In genomic region chr11:112470355-112470754, GRCh38 we compare ENCODE assay signal across 28 cellular contexts.
DNase-seq lines count a peak whose midpoint lies in the region; ATAC-seq and TF ChIP-seq lines count a peak whose summit lies in the region.
"Had no signal": no experiment of that assay in that cellular context is flagged by ENCODE, and none has a peak within 500 bp of the region (broad histone marks: within the 10 kb centered on the region; RNA-seq: fewer than 3 reads in every experiment).

No MANE protein-coding gene starts in this region.

- no peaks in the 10 kb centered on the region for H3K9me3 ChIP-seq in left lung
- H3K9me3 ChIP-seq: pancreas, right atrium auricular region, spleen, testis had no signal

- peaks cover 7% of the 10 kb centered on the region for H3K4me1 Mint-ChIP-seq in stimulated activated naive CD8-positive, alpha-beta T cell treated with anti-CD3 and anti-CD28 coated beads, Interleukin-15, amount 100 ng/mL, for 72 hours
- no peaks in the 10 kb centered on the region for H3K4me1 Mint-ChIP-seq in effector memory CD8-positive, alpha-beta T cell (ENCODE audit: low read depth in 2 of 2)
- H3K4me1 Mint-ChIP-seq: CD4-positive, CD25-positive, alpha-beta regulatory T cell; stimulated activated naive B cell treated with anti-CD40 and anti-IgM and Interleukin-4, amounts not matched to agents 10 μg/mL and 1 μg/mL and 100 μg/mL, for 72 hours had no signal

- no peak overlapping the region for H3K4me3 Mint-ChIP-seq in stimulated activated naive CD8-positive, alpha-beta T cell treated with anti-CD3 and anti-CD28 coated beads, Interleukin-15, amount 100 ng/mL, for 72 hours
- no peak overlapping the region for H3K4me3 Mint-ChIP-seq in effector memory CD8-positive, alpha-beta T cell
- H3K4me3 Mint-ChIP-seq: activated CD8-positive, alpha-beta T cell treated with anti-CD3 and anti-CD28 coated beads, Interleukin-2, amount 10 ng/mL, durations not matched to agents 7 days and 5 days; CD4-positive, CD25-positive, alpha-beta regulatory T cell; nephron progenitor cell; stimulated activated naive B cell treated with anti-CD40 and anti-IgM and Interleukin-4, amounts not matched to agents 10 μg/mL and 1 μg/mL and 100 μg/mL, for 72 hours; T-helper 2 cell treated with Interferon-gamma antibody and Interleukin-4, amounts not matched to agents 5 μg/mL and 100 μg/mL, for 36 hours had no signal

- TF ChIP-seq CTCF in left lung (IDR thresholded peaks at IDR 0.05), result no peak

- H3K27ac ChIP-seq in left lung, result no peak overlapping the region
- H3K27ac ChIP-seq: pancreas, right atrium auricular region, spleen, testis had no signal

- DNase-seq in stimulated activated naive CD8-positive, alpha-beta T cell treated with anti-CD3 and anti-CD28 coated beads, Interleukin-15, Interleukin-2, amounts not matched to agents 100 U/mL and 50 U/mL, for 24 hours, result no peak
- no peak for DNase-seq in stimulated activated naive CD8-positive, alpha-beta T cell treated with anti-CD3 and anti-CD28 coated beads, Interleukin-15, amount 100 ng/mL, for 72 hours
- DNase-seq in RPMI7951 (ENCODE audit: low read depth) (peak; percentile 11), iris pigment epithelial cell (ENCODE audit: low read depth) (peak; percentile 23), left lung (no peak), activated gamma-delta T cell (lab: John Stamatoyannopoulos, UW) (no peak)
- no peak for DNase-seq in effector memory CD8-positive, alpha-beta T cell
- DNase-seq: 8988T; activated CD8-positive, alpha-beta T cell treated with anti-CD3 and anti-CD28 coated beads, Interleukin-2, amount 10 ng/mL, durations not matched to agents 7 days and 5 days; CD4-positive, CD25-positive, alpha-beta regulatory T cell; cerebellar nuclear complex; glutamatergic neuron; KG1; kidney; NCI-H1436 treated with DMSO at 0.1 percent for 48 hours; NCI-H2107; NCI-H446 treated with DMSO at 0.1 percent for 48 hours; NCI-H82; nephron progenitor cell; pancreas; spleen; stimulated activated CD4-positive, alpha-beta T cell treated with anti-CD3 and anti-CD28 coated beads, Interleukin-2, amount 100 ng/mL, for 48 hours; stimulated activated naive B cell treated with anti-CD40 and anti-IgM and Interleukin-4, amounts not matched to agents 10 μg/mL and 1 μg/mL and 100 μg/mL, for 72 hours; testis had no signal

- H3K36me3 Mint-ChIP-seq in effector memory CD8-positive, alpha-beta T cell (ENCODE audit: insufficient read depth), result no peaks in the 10 kb centered on the region
- H3K36me3 Mint-ChIP-seq: CD4-positive, CD25-positive, alpha-beta regulatory T cell; stimulated activated naive B cell treated with anti-CD40 and anti-IgM and Interleukin-4, amounts not matched to agents 10 μg/mL and 1 μg/mL and 100 μg/mL, for 72 hours had no signal

- H3K27me3 ChIP-seq in left lung, result peaks cover 0 to 33% of the 10 kb centered on the region in 2 donors
- H3K27me3 ChIP-seq: pancreas, right atrium auricular region, testis had no signal

- no peaks in the 10 kb centered on the region for H3K36me3 ChIP-seq in left lung
- H3K36me3 ChIP-seq: pancreas, right atrium auricular region, spleen had no signal

- ATAC-seq in stimulated activated naive CD8-positive, alpha-beta T cell treated with anti-CD3 and anti-CD28 coated beads, Interleukin-15, Interleukin-2, amounts not matched to agents 100 U/mL and 50 U/mL, for 24 hours, result peak; percentile 17
- no peak for ATAC-seq in stimulated activated naive CD8-positive, alpha-beta T cell treated with anti-CD3 and anti-CD28 coated beads, Interleukin-15, amount 100 ng/mL, for 72 hours
- no peak for ATAC-seq in left lung
- ATAC-seq in HG03097 (IDR thresholded peaks at IDR 0.05; ENCODE audit: low FRiP score, unreplicated experiment), result no peak
- no peak for ATAC-seq in effector memory CD8-positive, alpha-beta T cell (replicated peaks)
- ATAC-seq: activated CD8-positive, alpha-beta T cell treated with anti-CD3 and anti-CD28 coated beads, Interleukin-2, amount 10 ng/mL, durations not matched to agents 7 days and 5 days; pancreas; SK-N-SH treated with all-trans-retinoic acid at 6 μM for 48 hours; stimulated activated naive B cell treated with anti-CD40 and anti-IgM and Interleukin-4, amounts not matched to agents 10 μg/mL and 1 μg/mL and 100 μg/mL, for 72 hours had no signal

- H3K27ac Mint-ChIP-seq in stimulated activated naive CD8-positive, alpha-beta T cell treated with anti-CD3 and anti-CD28 coated beads, Interleukin-15, amount 100 ng/mL, for 72 hours, result peak overlapping the region in 1 of 2 donors; percentile 7
- no peak overlapping the region for H3K27ac Mint-ChIP-seq in effector memory CD8-positive, alpha-beta T cell
- H3K27ac Mint-ChIP-seq: activated CD8-positive, alpha-beta T cell treated with anti-CD3 and anti-CD28 coated beads, Interleukin-2, amount 10 ng/mL, durations not matched to agents 7 days and 5 days; CD4-positive, CD25-positive, alpha-beta regulatory T cell; nephron progenitor cell; stimulated activated naive B cell treated with anti-CD40 and anti-IgM and Interleukin-4, amounts not matched to agents 10 μg/mL and 1 μg/mL and 100 μg/mL, for 72 hours; T-helper 2 cell treated with Interferon-gamma antibody and Interleukin-4, amounts not matched to agents 5 μg/mL and 100 μg/mL, for 36 hours had no signal

- H3K9me3 Mint-ChIP-seq in stimulated activated naive CD8-positive, alpha-beta T cell treated with anti-CD3 and anti-CD28 coated beads, Interleukin-15, amount 100 ng/mL, for 72 hours, result no peaks in the 10 kb centered on the region
- H3K9me3 Mint-ChIP-seq in effector memory CD8-positive, alpha-beta T cell, result no peaks in the 10 kb centered on the region
- H3K9me3 Mint-ChIP-seq: nephron progenitor cell; stimulated activated naive B cell treated with anti-CD40 and anti-IgM and Interleukin-4, amounts not matched to agents 10 μg/mL and 1 μg/mL and 100 μg/mL, for 72 hours; T-helper 2 cell treated with Interferon-gamma antibody and Interleukin-4, amounts not matched to agents 5 μg/mL and 100 μg/mL, for 36 hours had no signal

- H3K4me3 ChIP-seq in left lung, result no peak overlapping the region
- H3K4me3 ChIP-seq: pancreas, right atrium auricular region, spleen, testis had no signal

- peaks cover 6% of the 10 kb centered on the region for H3K27me3 Mint-ChIP-seq in stimulated activated naive CD8-positive, alpha-beta T cell treated with anti-CD3 and anti-CD28 coated beads, Interleukin-15, amount 100 ng/mL, for 72 hours
- H3K27me3 Mint-ChIP-seq in effector memory CD8-positive, alpha-beta T cell, result peaks cover 47 to 48% of the 10 kb centered on the region in 2 donors

- intact Hi-C loops in left lung (cut with DNase I), result no loop called here

- H3K4me1 ChIP-seq in left lung, result no peaks in the 10 kb centered on the region
- H3K4me1 ChIP-seq: pancreas, right atrium auricular region, spleen, testis had no signal

Comparison
In these comparisons a context has a peak if more than half of its experiments do, and no peak if none do; other contexts are left out.
1. DNase-seq: peak in RPMI7951 (single experiment) and iris pigment epithelial cell (single experiment); none in stimulated activated naive CD8-positive, alpha-beta T cell treated with anti-CD3 and anti-CD28 coated beads, Interleukin-15, Interleukin-2, amounts not matched to agents 100 U/mL and 50 U/mL, for 24 hours (single experiment), stimulated activated naive CD8-positive, alpha-beta T cell treated with anti-CD3 and anti-CD28 coated beads, Interleukin-15, amount 100 ng/mL, for 72 hours (0 of 2), left lung (0 of 2), effector memory CD8-positive, alpha-beta T cell (0 of 3) and activated gamma-delta T cell (single experiment).